ENCODE assay signal across 1 cellular context in genomic region chr7:156402255-156402654, GRCh38.
TF ChIP-seq lines count a peak whose summit lies in the region.

No MANE protein-coding gene starts in this region.

TF ChIP-seq in K562, 482 proteins besides CTCF, POLR2A, EP300 and RAD21 (continued from another document and continues in another):
- TF ChIP-seq, protein P1, sequence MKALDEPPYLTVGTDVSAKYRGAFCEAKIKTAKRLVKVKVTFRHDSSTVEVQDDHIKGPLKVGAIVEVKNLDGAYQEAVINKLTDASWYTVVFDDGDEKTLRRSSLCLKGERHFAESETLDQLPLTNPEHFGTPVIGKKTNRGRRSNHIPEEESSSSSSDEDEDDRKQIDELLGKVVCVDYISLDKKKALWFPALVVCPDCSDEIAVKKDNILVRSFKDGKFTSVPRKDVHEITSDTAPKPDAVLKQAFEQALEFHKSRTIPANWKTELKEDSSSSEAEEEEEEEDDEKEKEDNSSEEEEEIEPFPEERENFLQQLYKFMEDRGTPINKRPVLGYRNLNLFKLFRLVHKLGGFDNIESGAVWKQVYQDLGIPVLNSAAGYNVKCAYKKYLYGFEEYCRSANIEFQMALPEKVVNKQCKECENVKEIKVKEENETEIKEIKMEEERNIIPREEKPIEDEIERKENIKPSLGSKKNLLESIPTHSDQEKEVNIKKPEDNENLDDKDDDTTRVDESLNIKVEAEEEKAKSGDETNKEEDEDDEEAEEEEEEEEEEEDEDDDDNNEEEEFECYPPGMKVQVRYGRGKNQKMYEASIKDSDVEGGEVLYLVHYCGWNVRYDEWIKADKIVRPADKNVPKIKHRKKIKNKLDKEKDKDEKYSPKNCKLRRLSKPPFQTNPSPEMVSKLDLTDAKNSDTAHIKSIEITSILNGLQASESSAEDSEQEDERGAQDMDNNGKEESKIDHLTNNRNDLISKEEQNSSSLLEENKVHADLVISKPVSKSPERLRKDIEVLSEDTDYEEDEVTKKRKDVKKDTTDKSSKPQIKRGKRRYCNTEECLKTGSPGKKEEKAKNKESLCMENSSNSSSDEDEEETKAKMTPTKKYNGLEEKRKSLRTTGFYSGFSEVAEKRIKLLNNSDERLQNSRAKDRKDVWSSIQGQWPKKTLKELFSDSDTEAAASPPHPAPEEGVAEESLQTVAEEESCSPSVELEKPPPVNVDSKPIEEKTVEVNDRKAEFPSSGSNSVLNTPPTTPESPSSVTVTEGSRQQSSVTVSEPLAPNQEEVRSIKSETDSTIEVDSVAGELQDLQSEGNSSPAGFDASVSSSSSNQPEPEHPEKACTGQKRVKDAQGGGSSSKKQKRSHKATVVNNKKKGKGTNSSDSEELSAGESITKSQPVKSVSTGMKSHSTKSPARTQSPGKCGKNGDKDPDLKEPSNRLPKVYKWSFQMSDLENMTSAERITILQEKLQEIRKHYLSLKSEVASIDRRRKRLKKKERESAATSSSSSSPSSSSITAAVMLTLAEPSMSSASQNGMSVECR (CRISPR knock-in tag; IDR thresholded peaks at IDR 0.05) = no peak
- TF ChIP-seq ZNF23 (CRISPR knock-in tag; IDR thresholded peaks at IDR 0.05) = no peak
- TF ChIP-seq ZNF174 (CRISPR knock-in tag; IDR thresholded peaks at IDR 0.05) = no peak
- no peak for TF ChIP-seq RBM15 (IDR thresholded peaks at IDR 0.05; ENCODE audit: insufficient read depth, low read length)
- 0 out of 2 replicates have a peak, but pooled peaks have one; percentile 31 for TF ChIP-seq ZNF449 (CRISPR knock-in tag; IDR thresholded peaks at IDR 0.05)
- TF ChIP-seq ZNF431 (CRISPR knock-in tag; IDR thresholded peaks at IDR 0.05) = no peak
- no peak for TF ChIP-seq KAT8 (IDR thresholded peaks at IDR 0.05; ENCODE audit: low read depth)
- no peak for TF ChIP-seq HINFP (tag; conservative IDR thresholded peaks at IDR 0.05; ENCODE audit: low read depth)
- TF ChIP-seq CEBPZ (IDR thresholded peaks at IDR 0.05; ENCODE audit: borderline replicate concordance, low read depth, low read length) = no peak
- TF ChIP-seq, protein P2, sequence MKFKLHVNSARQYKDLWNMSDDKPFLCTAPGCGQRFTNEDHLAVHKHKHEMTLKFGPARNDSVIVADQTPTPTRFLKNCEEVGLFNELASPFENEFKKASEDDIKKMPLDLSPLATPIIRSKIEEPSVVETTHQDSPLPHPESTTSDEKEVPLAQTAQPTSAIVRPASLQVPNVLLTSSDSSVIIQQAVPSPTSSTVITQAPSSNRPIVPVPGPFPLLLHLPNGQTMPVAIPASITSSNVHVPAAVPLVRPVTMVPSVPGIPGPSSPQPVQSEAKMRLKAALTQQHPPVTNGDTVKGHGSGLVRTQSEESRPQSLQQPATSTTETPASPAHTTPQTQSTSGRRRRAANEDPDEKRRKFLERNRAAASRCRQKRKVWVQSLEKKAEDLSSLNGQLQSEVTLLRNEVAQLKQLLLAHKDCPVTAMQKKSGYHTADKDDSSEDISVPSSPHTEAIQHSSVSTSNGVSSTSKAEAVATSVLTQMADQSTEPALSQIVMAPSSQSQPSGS (CRISPR knock-in tag; IDR thresholded peaks at IDR 0.05) = no peak
- no peak for TF ChIP-seq NR3C1 (CRISPR knock-in tag; IDR thresholded peaks at IDR 0.05)
- TF ChIP-seq E2F1 (CRISPR knock-in tag; IDR thresholded peaks at IDR 0.05) = no peak
- TF ChIP-seq PYGO2 (tag; IDR thresholded peaks at IDR 0.05) = no peak
- peak in 1 of 2 experiments; percentile 33 for TF ChIP-seq E2F6 (IDR thresholded peaks at IDR 0.05; ENCODE audit: borderline replicate concordance in 1 of 2, extremely low read depth in 1 of 2, insufficient read depth in 1 of 2, insufficient read length in 1 of 2, low read depth in 1 of 2, low read length in 1 of 2, poor library complexity in 1 of 2, severe bottlenecking in 1 of 2)
- no peak for TF ChIP-seq MCM5 (IDR thresholded peaks at IDR 0.05; ENCODE audit: low read depth)
- TF ChIP-seq KAT7 (CRISPR knock-in tag; IDR thresholded peaks at IDR 0.05; ENCODE audit: borderline replicate concordance) = no peak
- no peak for TF ChIP-seq HMG20B (CRISPR knock-in tag; IDR thresholded peaks at IDR 0.05)
- no peak for TF ChIP-seq RBBP5 (IDR thresholded peaks at IDR 0.05; ENCODE audit: borderline replicate concordance, insufficient read depth, low read length, poor library complexity, severe bottlenecking)
- TF ChIP-seq ZNF644 (tag; IDR thresholded peaks at IDR 0.05; ENCODE audit: low read depth) = 0 out of 2 replicates have a peak, but pooled peaks have one; percentile 56
- no peak for TF ChIP-seq DACH1 (IDR thresholded peaks at IDR 0.05; ENCODE audit: partially characterized antibody)
- TF ChIP-seq, protein P3, sequence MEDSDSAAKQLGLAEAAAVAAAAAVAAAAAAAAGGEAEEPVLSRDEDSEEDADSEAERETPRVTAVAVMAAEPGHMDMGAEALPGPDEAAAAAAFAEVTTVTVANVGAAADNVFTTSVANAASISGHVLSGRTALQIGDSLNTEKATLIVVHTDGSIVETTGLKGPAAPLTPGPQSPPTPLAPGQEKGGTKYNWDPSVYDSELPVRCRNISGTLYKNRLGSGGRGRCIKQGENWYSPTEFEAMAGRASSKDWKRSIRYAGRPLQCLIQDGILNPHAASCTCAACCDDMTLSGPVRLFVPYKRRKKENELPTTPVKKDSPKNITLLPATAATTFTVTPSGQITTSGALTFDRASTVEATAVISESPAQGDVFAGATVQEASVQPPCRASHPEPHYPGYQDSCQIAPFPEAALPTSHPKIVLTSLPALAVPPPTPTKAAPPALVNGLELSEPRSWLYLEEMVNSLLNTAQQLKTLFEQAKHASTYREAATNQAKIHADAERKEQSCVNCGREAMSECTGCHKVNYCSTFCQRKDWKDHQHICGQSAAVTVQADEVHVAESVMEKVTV (CRISPR knock-in tag; IDR thresholded peaks at IDR 0.05) = no peak
- TF ChIP-seq TAL1 (IDR thresholded peaks at IDR 0.05) = no peak
- no peak for TF ChIP-seq ZNF263 (CRISPR knock-in tag; IDR thresholded peaks at IDR 0.05; ENCODE audit: borderline replicate concordance)
- TF ChIP-seq ZNF695 (CRISPR knock-in tag; IDR thresholded peaks at IDR 0.05) = no peak
- TF ChIP-seq HIVEP1 (CRISPR knock-in tag; IDR thresholded peaks at IDR 0.05) = no peak
- no peak for TF ChIP-seq BMI1 (IDR thresholded peaks at IDR 0.05; ENCODE audit: low read length)
- TF ChIP-seq MTF1 (CRISPR knock-in tag; IDR thresholded peaks at IDR 0.05; ENCODE audit: borderline replicate concordance) = no peak
- TF ChIP-seq ZNF507 (tag; conservative IDR thresholded peaks at IDR 0.05) = no peak
- peak; percentile 85; the same call in 1 of the 2 replicates for TF ChIP-seq KLF6 (CRISPR knock-in tag; IDR thresholded peaks at IDR 0.05; ENCODE audit: borderline replicate concordance)
- no peak for TF ChIP-seq RBM39 (optimal IDR thresholded peaks at IDR 0.05; ENCODE audit: low read depth, low read length)
- no peak for TF ChIP-seq TCFL5 (CRISPR knock-in tag; conservative IDR thresholded peaks at IDR 0.05)
- no peak for TF ChIP-seq GTF2F1 (IDR thresholded peaks at IDR 0.05; ENCODE audit: low read depth, low read length)
- TF ChIP-seq NFRKB (IDR thresholded peaks at IDR 0.05; ENCODE audit: low read depth) = peak; percentile 93
- TF ChIP-seq ZNF518B (CRISPR knock-in tag; IDR thresholded peaks at IDR 0.05) = no peak
- TF ChIP-seq TARDBP (IDR thresholded peaks at IDR 0.05) = no peak
- no peak for TF ChIP-seq XRCC5 (IDR thresholded peaks at IDR 0.05; ENCODE audit: low read depth, low read length)
- no peak for TF ChIP-seq CHD2 (IDR thresholded peaks at IDR 0.05; ENCODE audit: low read depth, low read length)
- TF ChIP-seq, protein P4, sequence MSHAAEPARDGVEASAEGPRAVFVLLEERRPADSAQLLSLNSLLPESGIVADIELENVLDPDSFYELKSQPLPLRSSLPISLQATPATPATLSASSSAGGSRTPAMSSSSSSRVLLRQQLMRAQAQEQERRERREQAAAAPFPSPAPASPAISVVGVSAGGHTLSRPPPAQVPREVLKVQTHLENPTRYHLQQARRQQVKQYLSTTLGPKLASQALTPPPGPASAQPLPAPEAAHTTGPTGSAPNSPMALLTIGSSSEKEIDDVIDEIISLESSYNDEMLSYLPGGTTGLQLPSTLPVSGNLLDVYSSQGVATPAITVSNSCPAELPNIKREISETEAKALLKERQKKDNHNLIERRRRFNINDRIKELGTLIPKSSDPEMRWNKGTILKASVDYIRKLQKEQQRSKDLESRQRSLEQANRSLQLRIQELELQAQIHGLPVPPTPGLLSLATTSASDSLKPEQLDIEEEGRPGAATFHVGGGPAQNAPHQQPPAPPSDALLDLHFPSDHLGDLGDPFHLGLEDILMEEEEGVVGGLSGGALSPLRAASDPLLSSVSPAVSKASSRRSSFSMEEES (CRISPR knock-in tag; IDR thresholded peaks at IDR 0.05) = no peak
- no peak for TF ChIP-seq GATAD2B (IDR thresholded peaks at IDR 0.05; ENCODE audit: borderline replicate concordance)
- TF ChIP-seq KDM1A (IDR thresholded peaks at IDR 0.05) = no peak
- no peak for TF ChIP-seq LCOR (CRISPR knock-in tag; IDR thresholded peaks at IDR 0.05)
